ENCODE assay signal across 11 cellular contexts in the genomic region with DNA sequence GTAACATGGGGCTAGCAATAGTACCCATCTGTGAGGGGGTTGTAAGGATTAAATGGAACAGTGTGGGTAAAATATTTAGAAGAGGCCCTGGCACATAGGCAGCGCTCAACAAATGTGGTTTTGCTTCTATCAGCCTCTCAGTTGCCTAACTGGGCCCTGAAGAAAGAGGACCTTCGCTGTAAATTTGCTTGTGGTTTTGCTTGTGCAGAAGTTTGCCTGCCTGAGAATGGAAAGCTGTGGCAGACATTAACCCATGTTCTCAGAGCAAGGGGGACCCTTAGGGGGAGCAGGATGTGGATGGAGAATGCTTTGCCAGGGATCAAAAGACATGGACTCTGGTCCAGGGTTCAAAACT.
DNase-seq lines count a peak whose midpoint lies in the region; ATAC-seq and TF ChIP-seq lines count a peak whose summit lies in the region.
"Had no signal": no experiment of that assay in that cellular context is flagged by ENCODE, and none has a peak within 500 bp of the region (broad histone marks: within the 10 kb centered on the region; RNA-seq: fewer than 3 reads in every experiment).

No MANE protein-coding gene starts in this region.

- peak; percentile 82 for ATAC-seq in GM18870 (IDR thresholded peaks at IDR 0.05; ENCODE audit: unreplicated experiment)
- peak; percentile 63 for ATAC-seq in GM21576 (IDR thresholded peaks at IDR 0.05; ENCODE audit: unreplicated experiment)
- ATAC-seq in HG03439 (IDR thresholded peaks at IDR 0.05; ENCODE audit: unreplicated experiment): peak; percentile 55
- ATAC-seq: stimulated activated memory B cell treated with anti-CD40 and anti-IgM and Interleukin-4, amounts not matched to agents 10 μg/mL and 1 μg/mL and 100 μg/mL, for 72 hours had no signal

- H3K36me3 ChIP-seq in Caco-2 (ENCODE audit: control insufficient read depth, insufficient read depth, low read length): no peaks in the 10 kb centered on the region
- no peaks in the 10 kb centered on the region for H3K36me3 ChIP-seq in stomach
- no peaks in the 10 kb centered on the region for H3K36me3 ChIP-seq in effector memory CD4-positive, alpha-beta T cell (ENCODE audit: control insufficient read depth, insufficient read depth, low read length)

- no TSS peak for BruUV-seq in Caco-2 (replicated peaks; lab: Mats Ljungman, UMichigan)

- H3K9me3 ChIP-seq in Caco-2 (no peaks in the 10 kb centered on the region), stomach (no peaks in the 10 kb centered on the region)
- no peaks in the 10 kb centered on the region for H3K9me3 ChIP-seq in effector memory CD4-positive, alpha-beta T cell (ENCODE audit: control insufficient read depth, low read length)

- 57 to 88% (median 72%) methylated on average over 2 of the region's 2 CpGs for WGBS in stomach, 5 donors

- H3K36me3 Mint-ChIP-seq in brain: no peaks in the 10 kb centered on the region
- H3K36me3 Mint-ChIP-seq in Caco-2 (ENCODE audit: insufficient read depth, unreplicated experiment): peaks cover 7% of the 10 kb centered on the region
- H3K36me3 Mint-ChIP-seq: stimulated activated memory B cell treated with anti-CD40 and anti-IgM and Interleukin-4, amounts not matched to agents 10 μg/mL and 1 μg/mL and 100 μg/mL, for 72 hours had no signal

- H3K4me1 Mint-ChIP-seq in brain (peaks cover 18% of the 10 kb centered on the region), Caco-2 (ENCODE audit: low read depth, unreplicated experiment) (peaks cover 6% of the 10 kb centered on the region)

- CTCF ChIA-PET in Caco-2 (lab: Charles Lee): no interaction called here

- no peak overlapping the region for H3K4me3 ChIP-seq in Caco-2 (ENCODE audit: low read depth, low read length)
- no peak overlapping the region for H3K4me3 ChIP-seq in stomach
- no peak overlapping the region for H3K4me3 ChIP-seq in effector memory CD4-positive, alpha-beta T cell (ENCODE audit: insufficient read depth, low read depth, low read length, poor library complexity, severe bottlenecking)

- H3K27ac ChIP-seq in stomach: no peak overlapping the region
- H3K27ac ChIP-seq in effector memory CD4-positive, alpha-beta T cell (ENCODE audit: insufficient read depth, low read length, poor library complexity, severe bottlenecking): no peak overlapping the region

- DNase-seq in Caco-2: no peak
- no peak for DNase-seq in stomach
- no peak for DNase-seq in NCI-H2196 (lab: John Stamatoyannopoulos, UW; ENCODE audit: unreplicated experiment)
- DNase-seq in effector memory CD4-positive, alpha-beta T cell: no peak
- DNase-seq: CD4-positive, alpha-beta T cell; NCI-H2171 treated with DMSO at 0.1 percent for 48 hours had no signal

- POLR2A ChIA-PET in Caco-2 (lab: Charles Lee): no interaction called here

- TF ChIP-seq POLR2A in stomach (IDR thresholded peaks at IDR 0.05): no peak

- peak overlapping the region; percentile 37 to 87 (median 81) for H3K27ac Mint-ChIP-seq in brain
- H3K27ac Mint-ChIP-seq in Caco-2 (ENCODE audit: unreplicated experiment): no peak overlapping the region
- H3K27ac Mint-ChIP-seq: CD4-positive, alpha-beta T cell; stimulated activated memory B cell treated with anti-CD40 and anti-IgM and Interleukin-4, amounts not matched to agents 10 μg/mL and 1 μg/mL and 100 μg/mL, for 72 hours had no signal

- peaks cover 3 to 11% (median 8%) of the 10 kb centered on the region in 5 experiments for H3K9me3 Mint-ChIP-seq in brain
- H3K9me3 Mint-ChIP-seq in Caco-2 (ENCODE audit: unreplicated experiment): no peaks in the 10 kb centered on the region
- H3K9me3 Mint-ChIP-seq: CD4-positive, alpha-beta T cell had no signal

- H3K27me3 Mint-ChIP-seq in brain: peaks cover 10% of the 10 kb centered on the region
- no peaks in the 10 kb centered on the region for H3K27me3 Mint-ChIP-seq in Caco-2 (ENCODE audit: insufficient read depth, unreplicated experiment)

- TF ChIP-seq CTCF in brain (conservative IDR thresholded peaks at IDR 0.05) (no peak), Caco-2 (IDR thresholded peaks at IDR 0.05; ENCODE audit: insufficient read depth in 1 of 2, low read depth in 1 of 2, low read length in 1 of 2, severe bottlenecking in 1 of 2, unreplicated experiment in 1 of 2) (no peak), stomach (IDR thresholded peaks at IDR 0.05) (no peak)

- H3K4me3 Mint-ChIP-seq in brain (peak overlapping the region in 1 of 5 experiments; percentile 13), Caco-2 (ENCODE audit: unreplicated experiment) (no peak overlapping the region)
- H3K4me3 Mint-ChIP-seq: CD4-positive, alpha-beta T cell; stimulated activated memory B cell treated with anti-CD40 and anti-IgM and Interleukin-4, amounts not matched to agents 10 μg/mL and 1 μg/mL and 100 μg/mL, for 72 hours had no signal

- intact Hi-C loops in Caco-2 (cut with micrococcal nuclease; ENCODE audit: unreplicated experiment) (no loop called here), stomach (cut with DNase I; ENCODE audit: low total_unique reads) (no loop called here)

- TF ChIP-seq EP300 in stomach (IDR thresholded peaks at IDR 0.05): no peak

- H3K4me1 ChIP-seq in Caco-2: peaks cover 6% of the 10 kb centered on the region; the same call in 1 of the 2 replicates
- H3K4me1 ChIP-seq in stomach: no peaks in the 10 kb centered on the region
- no peaks in the 10 kb centered on the region for H3K4me1 ChIP-seq in effector memory CD4-positive, alpha-beta T cell (ENCODE audit: control insufficient read depth, insufficient read depth, low read length, poor library complexity, severe bottlenecking)

- H3K27me3 ChIP-seq in Caco-2 (replicated peaks; ENCODE audit: control insufficient read depth, insufficient read depth, low read length) (no peaks in the 10 kb centered on the region), stomach (no peaks in the 10 kb centered on the region)
- no peaks in the 10 kb centered on the region for H3K27me3 ChIP-seq in effector memory CD4-positive, alpha-beta T cell (replicated peaks; ENCODE audit: control insufficient read depth, insufficient read depth, low read length, poor library complexity, severe bottlenecking)
